In genomic region chr12:49058366-49059062, GRCh38 we compare ENCODE assay signal across 2 cellular contexts.
TF ChIP-seq lines count a peak whose summit lies in the region.

No MANE protein-coding gene starts in this region.

TF ChIP-seq in A549, 52 proteins besides CTCF, POLR2A, EP300 and RAD21 (continued from another document):
- TF ChIP-seq PBX3 (IDR thresholded peaks at IDR 0.05) (no peak), MAFK (IDR thresholded peaks at IDR 0.05; ENCODE audit: partially characterized antibody) (no peak), NFE2L2 (conservative IDR thresholded peaks at IDR 0.05; ENCODE audit: low read length) (no peak), NPAS2 (CRISPR knock-in tag; IDR thresholded peaks at IDR 0.05; ENCODE audit: borderline replicate concordance) (no peak), JUN (IDR thresholded peaks at IDR 0.05) (no peak), E2F6 (IDR thresholded peaks at IDR 0.05; ENCODE audit: borderline replicate concordance, low read depth) (no peak), HOXB13 (CRISPR knock-in tag; IDR thresholded peaks at IDR 0.05; ENCODE audit: low read depth) (no peak), ATOH8 (CRISPR knock-in tag; IDR thresholded peaks at IDR 0.05; ENCODE audit: low read depth) (no peak), RCOR1 (IDR thresholded peaks at IDR 0.05; ENCODE audit: low read depth, low read length) (no peak), FOSB (CRISPR knock-in tag; IDR thresholded peaks at IDR 0.05) (no peak)

TF ChIP-seq in HEK293, 187 proteins besides CTCF, POLR2A, EP300 and RAD21 (continued from another document):
- TF ChIP-seq ZSCAN18 (tag by site-specific recombination; IDR thresholded peaks at IDR 0.05) (no peak), ZNF776 (tag by site-specific recombination; IDR thresholded peaks at IDR 0.05; ENCODE audit: borderline replicate concordance) (no peak), ZNF664 (tag by site-specific recombination; IDR thresholded peaks at IDR 0.05) (no peak), PRDM6 (tag by site-specific recombination; IDR thresholded peaks at IDR 0.05) (no peak), FEZF1 (tag by site-specific recombination; IDR thresholded peaks at IDR 0.05) (no peak), ZBTB10 (tag by site-specific recombination; IDR thresholded peaks at IDR 0.05) (no peak), ZNF138 (tag by site-specific recombination; IDR thresholded peaks at IDR 0.05; ENCODE audit: borderline replicate concordance) (no peak)
